12 cellular contexts compared by ENCODE assay signal in the genomic region with DNA sequence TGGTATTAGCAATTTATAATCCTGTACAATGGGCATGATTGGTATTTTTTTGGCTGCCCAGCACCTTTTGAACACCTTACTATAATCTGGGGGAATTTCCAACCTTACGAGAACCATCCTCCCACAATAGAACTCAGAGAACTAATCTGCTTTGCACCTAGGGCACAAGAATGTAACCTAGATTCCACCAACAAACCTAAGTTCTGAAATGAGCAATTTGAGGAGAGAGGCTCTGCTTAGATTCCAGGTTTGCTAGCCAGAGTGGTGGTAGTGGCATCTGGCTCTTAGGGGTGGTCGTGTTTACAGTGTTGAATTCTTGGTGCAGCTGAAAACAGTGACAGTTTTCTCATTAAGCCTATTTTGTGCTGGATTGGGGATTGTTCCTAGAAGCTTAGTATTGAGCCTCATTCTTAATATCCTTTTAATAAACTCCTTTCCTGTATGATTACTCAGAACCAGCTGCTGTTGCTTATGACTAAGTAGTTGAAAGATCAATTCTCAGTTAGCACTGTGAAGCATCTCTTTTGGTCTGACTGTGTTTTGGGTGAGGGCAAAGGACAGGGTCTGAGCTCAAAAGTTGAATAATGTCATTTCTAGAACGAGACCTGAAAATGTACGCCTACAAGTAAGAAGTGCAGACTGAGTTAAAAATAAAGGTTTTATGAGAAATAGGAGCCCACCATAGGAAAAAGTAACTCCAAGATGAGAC.
A peak's percentile ranks its signal among the peaks of the same experiment; 100 is the strongest.
DNase-seq lines count a peak whose midpoint lies in the region; ATAC-seq, FAIRE-seq and TF ChIP-seq lines count a peak whose summit lies in the region.
"Had no signal": no experiment of that assay in that cellular context is flagged by ENCODE, and none has a peak within 500 bp of the region (broad histone marks: within the 10 kb centered on the region; RNA-seq: fewer than 3 reads in every experiment).

No MANE protein-coding gene starts in this region.

- WGBS in GM12878 (ENCODE audit: insufficient coverage, insufficient replicate concordance, low lambda C conversion rate, missing lambda C conversion rate): 0% methylated on average over 4 of the region's 4 CpGs
- WGBS in esophagus muscularis mucosa: 96% methylated on average over 4 of the region's 4 CpGs

- SMC1A ChIA-PET in GM12878 (lab: Charles Lee; ENCODE audit: uncharacterized antibody, unreplicated experiment): interaction anchor here (0.8 to 2.1 kb wide), 14 partner anchors 10 to 356 kb away, joined by 3 to 11 read pairs (median 4); no protein-coding TSS in a partner anchor

- intact Hi-C loops in GM12878 (cut with micrococcal nuclease; ENCODE audit: unreplicated experiment): loop anchor here (2.0 kb wide), 1 partner anchor 19 kb away; no protein-coding TSS in a partner anchor
- intact Hi-C loops in vagina (cut with DNase I): no loop called here
- intact Hi-C loops in esophagus muscularis mucosa (cut with DNase I): no loop called here

- H2AFZ ChIP-seq in GM12878 (ENCODE audit: control insufficient read depth, low read depth, low read length): no peak overlapping the region; the same call in 1 of the 2 replicates

- H3K36me3 ChIP-seq in GM12878 (ENCODE audit: control insufficient read depth in 2 of 2, insufficient read depth in 2 of 2, low read length in 1 of 2) (no peaks in the 10 kb centered on the region), vagina (no peaks in the 10 kb centered on the region), esophagus muscularis mucosa (no peaks in the 10 kb centered on the region)
- H3K36me3 ChIP-seq: breast epithelium had no signal

- in situ Hi-C loops in GM12878 (cut with MboI): no loop called here

- TF ChIP-seq RAD21 in GM12878 (IDR thresholded peaks at IDR 0.05; ENCODE audit: insufficient read depth, low read depth, low read length): no peak

- no peaks in the 10 kb centered on the region for H3K79me2 ChIP-seq in GM12878 (ENCODE audit: control insufficient read depth, insufficient read depth, low read length)

- CTCF ChIA-PET in GM12878 (lab: Yijun Ruan, JAX): interaction anchor here (1.0 kb wide), 2 partner anchors 9 to 11 kb away, joined by 3 to 4 read pairs; no protein-coding TSS in a partner anchor

- H3K9me3 ChIP-seq in GM12878 (replicated peaks; ENCODE audit: control insufficient read depth, insufficient read depth, low read length) (no peaks in the 10 kb centered on the region; the same call in 2 of the 3 replicates), vagina (no peaks in the 10 kb centered on the region), esophagus muscularis mucosa (peaks cover 0 to 10% (median 2%) of the 10 kb centered on the region in 4 donors)

- H3K27ac ChIP-seq in GM12878 (ENCODE audit: control insufficient read depth, insufficient read depth): peak overlapping the region; percentile 77
- H3K27ac ChIP-seq in vagina: no peak overlapping the region
- H3K27ac ChIP-seq in esophagus muscularis mucosa (replicated peaks in 1 of 4): no peak overlapping the region
- H3K27ac ChIP-seq: breast epithelium had no signal

- POLR2A ChIA-PET in GM12878 (lab: Charles Lee): interaction anchor here (0.6 to 1.2 kb wide), 3 partner anchors 11 to 127 kb away, joined by 3 read pairs; no protein-coding TSS in a partner anchor

- TF ChIP-seq CTCF in GM12878 (IDR thresholded peaks at IDR 0.05 in 2 of 3, conservative IDR thresholded peaks at IDR 0.05 in 1 of 3; ENCODE audit: control insufficient read depth in 2 of 3, extremely low read depth in 1 of 3, insufficient read depth in 1 of 3, low read depth in 3 of 3, low read length in 3 of 3): no peak
- no peak for TF ChIP-seq CTCF in vagina (IDR thresholded peaks at IDR 0.05)
- no peak for TF ChIP-seq CTCF in esophagus muscularis mucosa (IDR thresholded peaks at IDR 0.05)

- H3K27me3 ChIP-seq in GM12878 (replicated peaks in 1 of 2; ENCODE audit: control insufficient read depth in 2 of 2, insufficient read depth in 2 of 2, low read length in 1 of 2) (no peaks in the 10 kb centered on the region), vagina (no peaks in the 10 kb centered on the region), esophagus muscularis mucosa (no peaks in the 10 kb centered on the region)
- H3K27me3 ChIP-seq: breast epithelium had no signal

- H3K4me1 ChIP-seq in GM12878 (ENCODE audit: control insufficient read depth, insufficient read depth, low read length): peaks cover 17% of the 10 kb centered on the region
- peaks cover 3% of the 10 kb centered on the region for H3K4me1 ChIP-seq in vagina
- H3K4me1 ChIP-seq in esophagus muscularis mucosa: no peaks in the 10 kb centered on the region
- H3K4me1 ChIP-seq: breast epithelium had no signal

- peak overlapping the region; percentile 68 for H3K4me2 ChIP-seq in GM12878 (ENCODE audit: control insufficient read depth, insufficient read depth)

- DNase-seq in GM12878 (ENCODE audit: low read depth, low spot score) (peak; percentile 59), vagina (ENCODE audit: extremely low spot score in 2 of 2) (no peak), esophagus muscularis mucosa (ENCODE audit: extremely low spot score) (no peak), cortex of kidney (lab: John Stamatoyannopoulos, UW) (no peak)
- no peak for DNase-seq in stimulated activated naive CD4-positive, alpha-beta T cell (lab: John Stamatoyannopoulos, UW)
- DNase-seq: immature natural killer cell, Kasumi-1 had no signal

- no peak for TF ChIP-seq POLR2A in GM12878 (IDR thresholded peaks at IDR 0.05; ENCODE audit: low read depth, low read length)
- no peak for TF ChIP-seq POLR2A in vagina (IDR thresholded peaks at IDR 0.05)
- no peak for TF ChIP-seq POLR2A in esophagus muscularis mucosa (IDR thresholded peaks at IDR 0.05; ENCODE audit: low read depth)

- RAD21 ChIA-PET in GM12878 (lab: Charles Lee; ENCODE audit: unreplicated experiment): interaction anchor here (1.2 to 1.9 kb wide), 4 partner anchors 18 to 674 kb away, joined by 3 to 6 read pairs (median 4); a partner anchor contains a TSS

- peak; percentile 86 for FAIRE-seq in GM12878 (lab: Jason Lieb, UNC)

- BruUV-seq in GM12878 (replicated peaks; lab: Mats Ljungman, UMichigan): no TSS peak

- TF ChIP-seq EP300 in GM12878 (IDR thresholded peaks at IDR 0.05; ENCODE audit: borderline replicate concordance in 1 of 2, control insufficient read depth in 1 of 2, low read depth in 2 of 2, low read length in 2 of 2) (peak; percentile 37 to 46; a peak in 2 of 4 replicates), esophagus muscularis mucosa (IDR thresholded peaks at IDR 0.05) (no peak)

- ATAC-seq in GM18498 (IDR thresholded peaks at IDR 0.05; ENCODE audit: unreplicated experiment) (peak; percentile 81), GM19467 (IDR thresholded peaks at IDR 0.05; ENCODE audit: unreplicated experiment) (peak; percentile 64), HG03095 (IDR thresholded peaks at IDR 0.05; ENCODE audit: unreplicated experiment) (peak; percentile 81), GM12878 (peak; percentile 81)

- H3K4me3 ChIP-seq in GM12878 (no peak overlapping the region), vagina (no peak overlapping the region), esophagus muscularis mucosa (no peak overlapping the region)
- H3K4me3 ChIP-seq: breast epithelium, skin epidermis had no signal

- no peaks in the 10 kb centered on the region for H4K20me1 ChIP-seq in GM12878 (ENCODE audit: control insufficient read depth, insufficient read depth)

- H3K9ac ChIP-seq in GM12878 (ENCODE audit: control insufficient read depth, insufficient read depth, low read length): no peak overlapping the region

TF ChIP-seq in GM12878, 131 proteins besides CTCF, POLR2A, EP300 and RAD21 (continues in another document):
- TF ChIP-seq MTA3 (IDR thresholded peaks at IDR 0.05; ENCODE audit: borderline replicate concordance, low read length): 0 out of 2 replicates have a peak, but pooled peaks have one; percentile 49
- TF ChIP-seq, protein P1, sequence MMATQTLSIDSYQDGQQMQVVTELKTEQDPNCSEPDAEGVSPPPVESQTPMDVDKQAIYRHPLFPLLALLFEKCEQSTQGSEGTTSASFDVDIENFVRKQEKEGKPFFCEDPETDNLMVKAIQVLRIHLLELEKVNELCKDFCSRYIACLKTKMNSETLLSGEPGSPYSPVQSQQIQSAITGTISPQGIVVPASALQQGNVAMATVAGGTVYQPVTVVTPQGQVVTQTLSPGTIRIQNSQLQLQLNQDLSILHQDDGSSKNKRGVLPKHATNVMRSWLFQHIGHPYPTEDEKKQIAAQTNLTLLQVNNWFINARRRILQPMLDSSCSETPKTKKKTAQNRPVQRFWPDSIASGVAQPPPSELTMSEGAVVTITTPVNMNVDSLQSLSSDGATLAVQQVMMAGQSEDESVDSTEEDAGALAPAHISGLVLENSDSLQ (IDR thresholded peaks at IDR 0.05): no peak
- peak; percentile 57 for TF ChIP-seq IKZF1 (conservative IDR thresholded peaks at IDR 0.05)
- TF ChIP-seq ZBED1 (IDR thresholded peaks at IDR 0.05; ENCODE audit: borderline replicate concordance): peak; percentile 57; the same call in 1 of the 2 replicates
- peak; percentile 36 to 63; a peak in 2 of 4 replicates for TF ChIP-seq IKZF2 (IDR thresholded peaks at IDR 0.05)
- no peak for TF ChIP-seq FOXK2 (IDR thresholded peaks at IDR 0.05)
- TF ChIP-seq TCF12 (IDR thresholded peaks at IDR 0.05; ENCODE audit: low read depth, low read length): peak; percentile 67; the same call in 1 of the 2 replicates
- peak; percentile 32; the same call in 1 of the 2 replicates for TF ChIP-seq MEF2A (IDR thresholded peaks at IDR 0.05; ENCODE audit: insufficient read depth, low read depth, low read length)
- peak; percentile 72 for TF ChIP-seq NR2F1 (conservative IDR thresholded peaks at IDR 0.05)
- TF ChIP-seq, protein P2, sequence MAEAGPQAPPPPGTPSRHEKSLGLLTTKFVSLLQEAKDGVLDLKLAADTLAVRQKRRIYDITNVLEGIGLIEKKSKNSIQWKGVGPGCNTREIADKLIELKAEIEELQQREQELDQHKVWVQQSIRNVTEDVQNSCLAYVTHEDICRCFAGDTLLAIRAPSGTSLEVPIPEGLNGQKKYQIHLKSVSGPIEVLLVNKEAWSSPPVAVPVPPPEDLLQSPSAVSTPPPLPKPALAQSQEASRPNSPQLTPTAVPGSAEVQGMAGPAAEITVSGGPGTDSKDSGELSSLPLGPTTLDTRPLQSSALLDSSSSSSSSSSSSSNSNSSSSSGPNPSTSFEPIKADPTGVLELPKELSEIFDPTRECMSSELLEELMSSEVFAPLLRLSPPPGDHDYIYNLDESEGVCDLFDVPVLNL (IDR thresholded peaks at IDR 0.05; ENCODE audit: low read depth, low read length): no peak
- TF ChIP-seq EED (IDR thresholded peaks at IDR 0.05; ENCODE audit: low read depth): peak; percentile 86
- TF ChIP-seq ZNF384 (IDR thresholded peaks at IDR 0.05; ENCODE audit: borderline replicate concordance, low read depth, low read length): no peak
- TF ChIP-seq POU2F2 (IDR thresholded peaks at IDR 0.05; ENCODE audit: borderline replicate concordance, low read depth, low read length): 0 out of 3 replicates have a peak, but pooled peaks have one; percentile 26
- 0 out of 2 replicates have a peak, but pooled peaks have one; percentile 17 for TF ChIP-seq BACH1 (IDR thresholded peaks at IDR 0.05; ENCODE audit: borderline replicate concordance)
